In the genomic region with DNA sequence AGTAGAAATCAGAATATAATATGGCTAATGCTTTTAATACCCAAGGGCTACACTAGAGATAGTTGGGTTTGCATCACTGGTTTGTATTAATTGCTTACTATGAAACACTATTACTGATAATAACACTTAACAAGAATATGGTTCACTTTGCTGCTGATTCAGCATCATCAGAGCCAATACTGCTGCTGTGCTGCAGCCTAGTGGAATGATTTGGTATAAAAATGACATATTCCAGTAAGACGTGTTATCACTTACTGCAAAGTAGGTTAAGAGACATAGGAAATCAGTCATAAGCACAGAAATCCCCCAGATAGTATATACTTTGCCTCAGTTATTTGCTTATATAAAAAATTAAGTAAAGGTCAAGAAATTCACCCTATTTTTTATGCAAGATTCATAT, we compare ENCODE assay signal across 1 cellular context.
TF ChIP-seq lines count a peak whose summit lies in the region.

No MANE protein-coding gene starts in this region.

TF ChIP-seq in GM12878, 131 proteins besides CTCF, POLR2A, EP300 and RAD21 (continued from another document):
- TF ChIP-seq, protein P1, sequence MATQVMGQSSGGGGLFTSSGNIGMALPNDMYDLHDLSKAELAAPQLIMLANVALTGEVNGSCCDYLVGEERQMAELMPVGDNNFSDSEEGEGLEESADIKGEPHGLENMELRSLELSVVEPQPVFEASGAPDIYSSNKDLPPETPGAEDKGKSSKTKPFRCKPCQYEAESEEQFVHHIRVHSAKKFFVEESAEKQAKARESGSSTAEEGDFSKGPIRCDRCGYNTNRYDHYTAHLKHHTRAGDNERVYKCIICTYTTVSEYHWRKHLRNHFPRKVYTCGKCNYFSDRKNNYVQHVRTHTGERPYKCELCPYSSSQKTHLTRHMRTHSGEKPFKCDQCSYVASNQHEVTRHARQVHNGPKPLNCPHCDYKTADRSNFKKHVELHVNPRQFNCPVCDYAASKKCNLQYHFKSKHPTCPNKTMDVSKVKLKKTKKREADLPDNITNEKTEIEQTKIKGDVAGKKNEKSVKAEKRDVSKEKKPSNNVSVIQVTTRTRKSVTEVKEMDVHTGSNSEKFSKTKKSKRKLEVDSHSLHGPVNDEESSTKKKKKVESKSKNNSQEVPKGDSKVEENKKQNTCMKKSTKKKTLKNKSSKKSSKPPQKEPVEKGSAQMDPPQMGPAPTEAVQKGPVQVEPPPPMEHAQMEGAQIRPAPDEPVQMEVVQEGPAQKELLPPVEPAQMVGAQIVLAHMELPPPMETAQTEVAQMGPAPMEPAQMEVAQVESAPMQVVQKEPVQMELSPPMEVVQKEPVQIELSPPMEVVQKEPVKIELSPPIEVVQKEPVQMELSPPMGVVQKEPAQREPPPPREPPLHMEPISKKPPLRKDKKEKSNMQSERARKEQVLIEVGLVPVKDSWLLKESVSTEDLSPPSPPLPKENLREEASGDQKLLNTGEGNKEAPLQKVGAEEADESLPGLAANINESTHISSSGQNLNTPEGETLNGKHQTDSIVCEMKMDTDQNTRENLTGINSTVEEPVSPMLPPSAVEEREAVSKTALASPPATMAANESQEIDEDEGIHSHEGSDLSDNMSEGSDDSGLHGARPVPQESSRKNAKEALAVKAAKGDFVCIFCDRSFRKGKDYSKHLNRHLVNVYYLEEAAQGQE (IDR thresholded peaks at IDR 0.05; ENCODE audit: low read depth, low read length) = no peak
- TF ChIP-seq SPI1 (IDR thresholded peaks at IDR 0.05; ENCODE audit: borderline replicate concordance, insufficient read depth, low read depth, low read length) (no peak), BACH1 (IDR thresholded peaks at IDR 0.05; ENCODE audit: borderline replicate concordance) (no peak), NR2C2 (IDR thresholded peaks at IDR 0.05; ENCODE audit: borderline replicate concordance, control insufficient read depth, insufficient read length, low read depth) (no peak), JUND (IDR thresholded peaks at IDR 0.05; ENCODE audit: low read depth, low read length) (no peak), SMAD5 (IDR thresholded peaks at IDR 0.05; ENCODE audit: low read depth) (no peak), ZSCAN29 (IDR thresholded peaks at IDR 0.05) (no peak), SUPT20H (IDR thresholded peaks at IDR 0.05; ENCODE audit: borderline replicate concordance, control insufficient read depth, low read depth, low read length) (no peak)
